In genomic region chr7:98013386-98013785, GRCh38 we compare ENCODE assay signal across 10 cellular contexts. TPM values are rescaled to one million over a fixed set of nuclear protein-coding genes. Genes with fewer than 3 reads are reported as not detected.
DNase-seq lines count a peak whose midpoint lies in the region; ATAC-seq and TF ChIP-seq lines count a peak whose summit lies in the region.
"Not testable (repeated sequence)": the region's sequence is repeated elsewhere in the genome, so short reads cannot be mapped to it uniquely, and the experiment has no call there.
"Had no signal": no experiment of that assay in that cellular context is flagged by ENCODE, and none has a peak within 500 bp of the region (broad histone marks: within the 10 kb centered on the region; RNA-seq: fewer than 3 reads in every experiment).

No MANE protein-coding gene starts in this region.

- not testable (repeated sequence) for H3K27ac Mint-ChIP-seq in activated naive CD4-positive, alpha-beta T cell treated with anti-CD3 and anti-CD28 coated beads for 36 hours; glutamatergic neuron (ENCODE audit: unreplicated experiment)

- not testable (repeated sequence) for H3K27me3 ChIP-seq in parathyroid adenoma (ENCODE audit: control insufficient read depth, insufficient read depth, low read length)

- not testable (repeated sequence) for H3K4me3 ChIP-seq in parathyroid adenoma (ENCODE audit: low read depth, low read length)

- H3K27ac ChIP-seq in parathyroid adenoma, result not testable (repeated sequence)

- H3K36me3 Mint-ChIP-seq in activated naive CD4-positive, alpha-beta T cell treated with anti-CD3 and anti-CD28 coated beads for 36 hours (ENCODE audit: low read depth); glutamatergic neuron (ENCODE audit: unreplicated experiment): not testable (repeated sequence)

- peak; percentile 53 for DNase-seq in AG08396 (ENCODE audit: low spot score)
- peak; percentile 52 for DNase-seq in NCI-H128 (lab: John Stamatoyannopoulos, UW; ENCODE audit: unreplicated experiment)
- peak; percentile 92 for DNase-seq in OCI-M1 (lab: John Stamatoyannopoulos, UW)
- peak; percentile 58 for DNase-seq in activated naive CD4-positive, alpha-beta T cell treated with anti-CD3 and anti-CD28 coated beads for 36 hours
- DNase-seq in glutamatergic neuron, result peak; percentile 41

- H3K4me1 ChIP-seq in parathyroid adenoma, result not testable (repeated sequence)

- H3K27me3 Mint-ChIP-seq in activated naive CD4-positive, alpha-beta T cell treated with anti-CD3 and anti-CD28 coated beads for 36 hours (ENCODE audit: low read depth); glutamatergic neuron (ENCODE audit: unreplicated experiment): not testable (repeated sequence)

- CTCF ChIA-PET in activated naive CD4-positive, alpha-beta T cell treated with anti-CD3 and anti-CD28 coated beads for 36 hours (lab: Charles Lee), result interaction anchor here (0.6 to 3.6 kb wide), 6 partner anchors 9 to 580 kb away, joined by 3 to 21 read pairs (median 6); partner anchors contain the start of gene ASNS

- not testable (repeated sequence) for H3K36me3 ChIP-seq in parathyroid adenoma (ENCODE audit: control insufficient read depth, insufficient read depth, low read length)

- H3K4me3 Mint-ChIP-seq in activated naive CD4-positive, alpha-beta T cell treated with anti-CD3 and anti-CD28 coated beads for 36 hours; glutamatergic neuron (ENCODE audit: unreplicated experiment): not testable (repeated sequence)

- H3K79me2 ChIP-seq in parathyroid adenoma, result not testable (repeated sequence)

- ATAC-seq in HG02798 (IDR thresholded peaks at IDR 0.05; ENCODE audit: poor library complexity, unreplicated experiment), result peak; percentile 60

- peak overlapping the region; percentile 53 for H2AFZ ChIP-seq in parathyroid adenoma

- H3K4me2 ChIP-seq in parathyroid adenoma (ENCODE audit: low read length), result not testable (repeated sequence)

- H3K9ac ChIP-seq in parathyroid adenoma, result not testable (repeated sequence)

- intact Hi-C loops in activated naive CD4-positive, alpha-beta T cell treated with anti-CD3 and anti-CD28 coated beads for 36 hours (cut with micrococcal nuclease), result loop anchor here (5.0 kb wide), 1 partner anchor 86 kb away; no protein-coding TSS in a partner anchor

- H3K9me3 ChIP-seq in parathyroid adenoma (ENCODE audit: control insufficient read depth, low read length), result not testable (repeated sequence)

- TF ChIP-seq CTCF in GM12874 (IDR thresholded peaks at IDR 0.05; ENCODE audit: insufficient read depth, low read depth, low read length), result peak; percentile 29; the same call in 1 of the 2 replicates
- TF ChIP-seq CTCF in glutamatergic neuron (IDR thresholded peaks at IDR 0.05; ENCODE audit: partially characterized antibody, unreplicated experiment), result not testable (repeated sequence)
- peak; percentile 61 for TF ChIP-seq CTCF in parathyroid adenoma (IDR thresholded peaks at IDR 0.05)

- not testable (repeated sequence) for H3K4me1 Mint-ChIP-seq in activated naive CD4-positive, alpha-beta T cell treated with anti-CD3 and anti-CD28 coated beads for 36 hours (ENCODE audit: low read depth); glutamatergic neuron (ENCODE audit: low read depth, unreplicated experiment)

- not testable (repeated sequence) for H3K9me3 Mint-ChIP-seq in activated naive CD4-positive, alpha-beta T cell treated with anti-CD3 and anti-CD28 coated beads for 36 hours; glutamatergic neuron (ENCODE audit: unreplicated experiment)

RNA-seq across cellular contexts. Expression of gene OCM2, which starts 23.4 kb away (rescaled TPM):
- total RNA-seq in activated naive CD4-positive, alpha-beta T cell treated with anti-CD3 and anti-CD28 coated beads for 36 hours, result not detected
- not detected for total RNA-seq in glutamatergic neuron (ENCODE audit: unreplicated experiment)
- total RNA-seq: right atrium auricular region, uterus had no signal

Comparison
In these comparisons a context has a peak if more than half of its experiments do, and no peak if none do; other contexts are left out.
1. DNase-seq: peak in every context shown above with its lines; median percentile 92 in OCI-M1; 58 in activated naive CD4-positive, alpha-beta T cell treated with anti-CD3 and anti-CD28 coated beads for 36 hours; 53 in AG08396; 52 in NCI-H128; 41 in glutamatergic neuron.